1 cellular context compared by ENCODE assay signal in genomic region chr16:87316923-87317765, GRCh38.
TF ChIP-seq lines count a peak whose summit lies in the region.

Gene C16orf95, minus strand, starts transcription at chr16:87317392. Its CDS starts 150 bp downstream, at chr16:87317242.

TF ChIP-seq in HEK293, 187 proteins besides CTCF, POLR2A, EP300 and RAD21 (continued from another document):
- TF ChIP-seq ZBTB26 (tag by site-specific recombination; optimal IDR thresholded peaks at IDR 0.05) (peak; percentile 87), ZNF76 (tag by site-specific recombination; IDR thresholded peaks at IDR 0.05; ENCODE audit: borderline replicate concordance, low read depth) (peak; percentile 66; the same call in 1 of the 2 replicates), ZNF660 (tag by site-specific recombination; IDR thresholded peaks at IDR 0.05) (peak; percentile 69; the same call in 1 of the 2 replicates), ZNF18 (tag by site-specific recombination; IDR thresholded peaks at IDR 0.05) (0 out of 2 replicates have a peak, but pooled peaks have one; percentile 35), ZBTB8A (tag by site-specific recombination; IDR thresholded peaks at IDR 0.05) (peak; percentile 99), ZNF10 (tag by site-specific recombination; IDR thresholded peaks at IDR 0.05) (peak; percentile 82), KLF9 (tag by site-specific recombination; IDR thresholded peaks at IDR 0.05; ENCODE audit: low read depth) (peak; percentile 48; the same call in 1 of the 2 replicates), PBX3 (CRISPR knock-in tag; IDR thresholded peaks at IDR 0.05) (no peak), ZNF404 (tag by site-specific recombination; IDR thresholded peaks at IDR 0.05) (no peak), HOXC10 (CRISPR knock-in tag; IDR thresholded peaks at IDR 0.05) (no peak), ZSCAN30 (tag by site-specific recombination; IDR thresholded peaks at IDR 0.05) (peak; percentile 93), ZNF600 (tag by site-specific recombination; IDR thresholded peaks at IDR 0.05) (peak; percentile 62), ZNF785 (tag by site-specific recombination; IDR thresholded peaks at IDR 0.05) (peak; percentile 53; the same call in 1 of the 2 replicates), IKZF3 (tag by site-specific recombination; IDR thresholded peaks at IDR 0.05) (no peak), KLF16 (tag by site-specific recombination; IDR thresholded peaks at IDR 0.05) (0 out of 2 replicates have a peak, but pooled peaks have one; percentile 36), ZNF335 (tag by site-specific recombination; conservative IDR thresholded peaks at IDR 0.05) (peak; percentile 90), ZBTB20 (tag by site-specific recombination; IDR thresholded peaks at IDR 0.05) (peak; percentile 88), WT1 (tag by site-specific recombination; IDR thresholded peaks at IDR 0.05) (no peak), ZNF768 (tag by site-specific recombination; IDR thresholded peaks at IDR 0.05) (0 out of 2 replicates have a peak, but pooled peaks have one; percentile 16), ZNF391 (tag by site-specific recombination; IDR thresholded peaks at IDR 0.05; ENCODE audit: borderline replicate concordance, low read depth) (0 out of 2 replicates have a peak, but pooled peaks have one; percentile 39), ZNF513 (tag by site-specific recombination; IDR thresholded peaks at IDR 0.05) (peak; percentile 48; the same call in 1 of the 2 replicates), SETDB1 (IDR thresholded peaks at IDR 0.05; ENCODE audit: insufficient read length, low read length) (peak; percentile 50), PRDM1 (tag by site-specific recombination; IDR thresholded peaks at IDR 0.05) (peak; percentile 18; the same call in 1 of the 2 replicates), ZNF24 (tag by site-specific recombination; IDR thresholded peaks at IDR 0.05) (peak; percentile 29; the same call in 1 of the 2 replicates), KLF1 (tag by site-specific recombination; IDR thresholded peaks at IDR 0.05) (peak; percentile 48), SP2 (tag by site-specific recombination; IDR thresholded peaks at IDR 0.05) (peak; percentile 91), REPIN1 (tag by site-specific recombination; IDR thresholded peaks at IDR 0.05; ENCODE audit: low read depth) (peak; percentile 85; the same call in 1 of the 2 replicates), ZIC2 (tag by site-specific recombination; IDR thresholded peaks at IDR 0.05) (peak; percentile 61), ZNF175 (tag by site-specific recombination; IDR thresholded peaks at IDR 0.05) (no peak), GLIS2 (tag by site-specific recombination; IDR thresholded peaks at IDR 0.05) (peak; percentile 52; the same call in 1 of the 2 replicates)
- TF ChIP-seq, protein P1, sequence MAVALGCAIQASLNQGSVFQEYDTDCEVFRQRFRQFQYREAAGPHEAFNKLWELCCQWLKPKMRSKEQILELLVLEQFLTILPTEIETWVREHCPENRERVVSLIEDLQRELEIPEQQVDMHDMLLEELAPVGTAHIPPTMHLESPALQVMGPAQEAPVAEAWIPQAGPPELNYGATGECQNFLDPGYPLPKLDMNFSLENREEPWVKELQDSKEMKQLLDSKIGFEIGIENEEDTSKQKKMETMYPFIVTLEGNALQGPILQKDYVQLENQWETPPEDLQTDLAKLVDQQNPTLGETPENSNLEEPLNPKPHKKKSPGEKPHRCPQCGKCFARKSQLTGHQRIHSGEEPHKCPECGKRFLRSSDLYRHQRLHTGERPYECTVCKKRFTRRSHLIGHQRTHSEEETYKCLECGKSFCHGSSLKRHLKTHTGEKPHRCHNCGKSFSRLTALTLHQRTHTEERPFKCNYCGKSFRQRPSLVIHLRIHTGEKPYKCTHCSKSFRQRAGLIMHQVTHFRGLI (tag by site-specific recombination; IDR thresholded peaks at IDR 0.05), result peak; percentile 100
- TF ChIP-seq, protein P2, sequence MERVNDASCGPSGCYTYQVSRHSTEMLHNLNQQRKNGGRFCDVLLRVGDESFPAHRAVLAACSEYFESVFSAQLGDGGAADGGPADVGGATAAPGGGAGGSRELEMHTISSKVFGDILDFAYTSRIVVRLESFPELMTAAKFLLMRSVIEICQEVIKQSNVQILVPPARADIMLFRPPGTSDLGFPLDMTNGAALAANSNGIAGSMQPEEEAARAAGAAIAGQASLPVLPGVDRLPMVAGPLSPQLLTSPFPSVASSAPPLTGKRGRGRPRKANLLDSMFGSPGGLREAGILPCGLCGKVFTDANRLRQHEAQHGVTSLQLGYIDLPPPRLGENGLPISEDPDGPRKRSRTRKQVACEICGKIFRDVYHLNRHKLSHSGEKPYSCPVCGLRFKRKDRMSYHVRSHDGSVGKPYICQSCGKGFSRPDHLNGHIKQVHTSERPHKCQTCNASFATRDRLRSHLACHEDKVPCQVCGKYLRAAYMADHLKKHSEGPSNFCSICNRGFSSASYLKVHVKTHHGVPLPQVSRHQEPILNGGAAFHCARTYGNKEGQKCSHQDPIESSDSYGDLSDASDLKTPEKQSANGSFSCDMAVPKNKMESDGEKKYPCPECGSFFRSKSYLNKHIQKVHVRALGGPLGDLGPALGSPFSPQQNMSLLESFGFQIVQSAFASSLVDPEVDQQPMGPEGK (tag by site-specific recombination; IDR thresholded peaks at IDR 0.05), result peak; percentile 79
- TF ChIP-seq, protein P3, sequence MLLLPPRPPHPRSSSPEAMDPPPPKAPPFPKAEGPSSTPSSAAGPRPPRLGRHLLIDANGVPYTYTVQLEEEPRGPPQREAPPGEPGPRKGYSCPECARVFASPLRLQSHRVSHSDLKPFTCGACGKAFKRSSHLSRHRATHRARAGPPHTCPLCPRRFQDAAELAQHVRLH (tag by site-specific recombination; IDR thresholded peaks at IDR 0.05), result peak; percentile 46; the same call in 1 of the 2 replicates
- TF ChIP-seq, protein P4, sequence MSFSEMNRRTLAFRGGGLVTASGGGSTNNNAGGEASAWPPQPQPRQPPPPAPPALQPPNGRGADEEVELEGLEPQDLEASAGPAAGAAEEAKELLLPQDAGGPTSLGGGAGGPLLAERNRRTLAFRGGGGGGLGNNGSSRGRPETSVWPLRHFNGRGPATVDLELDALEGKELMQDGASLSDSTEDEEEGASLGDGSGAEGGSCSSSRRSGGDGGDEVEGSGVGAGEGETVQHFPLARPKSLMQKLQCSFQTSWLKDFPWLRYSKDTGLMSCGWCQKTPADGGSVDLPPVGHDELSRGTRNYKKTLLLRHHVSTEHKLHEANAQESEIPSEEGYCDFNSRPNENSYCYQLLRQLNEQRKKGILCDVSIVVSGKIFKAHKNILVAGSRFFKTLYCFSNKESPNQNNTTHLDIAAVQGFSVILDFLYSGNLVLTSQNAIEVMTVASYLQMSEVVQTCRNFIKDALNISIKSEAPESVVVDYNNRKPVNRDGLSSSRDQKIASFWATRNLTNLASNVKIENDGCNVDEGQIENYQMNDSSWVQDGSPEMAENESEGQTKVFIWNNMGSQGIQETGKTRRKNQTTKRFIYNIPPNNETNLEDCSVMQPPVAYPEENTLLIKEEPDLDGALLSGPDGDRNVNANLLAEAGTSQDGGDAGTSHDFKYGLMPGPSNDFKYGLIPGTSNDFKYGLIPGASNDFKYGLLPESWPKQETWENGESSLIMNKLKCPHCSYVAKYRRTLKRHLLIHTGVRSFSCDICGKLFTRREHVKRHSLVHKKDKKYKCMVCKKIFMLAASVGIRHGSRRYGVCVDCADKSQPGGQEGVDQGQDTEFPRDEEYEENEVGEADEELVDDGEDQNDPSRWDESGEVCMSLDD (tag by site-specific recombination; IDR thresholded peaks at IDR 0.05), result peak; percentile 69; the same call in 1 of the 2 replicates
- TF ChIP-seq, protein P5, sequence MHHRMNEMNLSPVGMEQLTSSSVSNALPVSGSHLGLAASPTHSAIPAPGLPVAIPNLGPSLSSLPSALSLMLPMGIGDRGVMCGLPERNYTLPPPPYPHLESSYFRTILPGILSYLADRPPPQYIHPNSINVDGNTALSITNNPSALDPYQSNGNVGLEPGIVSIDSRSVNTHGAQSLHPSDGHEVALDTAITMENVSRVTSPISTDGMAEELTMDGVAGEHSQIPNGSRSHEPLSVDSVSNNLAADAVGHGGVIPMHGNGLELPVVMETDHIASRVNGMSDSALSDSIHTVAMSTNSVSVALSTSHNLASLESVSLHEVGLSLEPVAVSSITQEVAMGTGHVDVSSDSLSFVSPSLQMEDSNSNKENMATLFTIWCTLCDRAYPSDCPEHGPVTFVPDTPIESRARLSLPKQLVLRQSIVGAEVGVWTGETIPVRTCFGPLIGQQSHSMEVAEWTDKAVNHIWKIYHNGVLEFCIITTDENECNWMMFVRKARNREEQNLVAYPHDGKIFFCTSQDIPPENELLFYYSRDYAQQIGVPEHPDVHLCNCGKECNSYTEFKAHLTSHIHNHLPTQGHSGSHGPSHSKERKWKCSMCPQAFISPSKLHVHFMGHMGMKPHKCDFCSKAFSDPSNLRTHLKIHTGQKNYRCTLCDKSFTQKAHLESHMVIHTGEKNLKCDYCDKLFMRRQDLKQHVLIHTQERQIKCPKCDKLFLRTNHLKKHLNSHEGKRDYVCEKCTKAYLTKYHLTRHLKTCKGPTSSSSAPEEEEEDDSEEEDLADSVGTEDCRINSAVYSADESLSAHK (tag by site-specific recombination; IDR thresholded peaks at IDR 0.05), result peak; percentile 54; the same call in 1 of the 2 replicates
